In genomic region chr18:75526038-75526437, GRCh38 we compare ENCODE assay signal across 23 cellular contexts.
DNase-seq lines count a peak whose midpoint lies in the region; TF ChIP-seq lines count a peak whose summit lies in the region.
"Had no signal": no experiment of that assay in that cellular context is flagged by ENCODE, and none has a peak within 500 bp of the region (broad histone marks: within the 10 kb centered on the region; RNA-seq: fewer than 3 reads in every experiment).

No MANE protein-coding gene starts in this region.

- no peaks in the 10 kb centered on the region for H3K9me3 Mint-ChIP-seq in MCF 10A (ENCODE audit: unreplicated experiment)
- H3K9me3 Mint-ChIP-seq: CD4-positive, CD25-positive, alpha-beta regulatory T cell; CD8-positive, alpha-beta memory T cell had no signal

- no TSS peak for BruUV-seq in MCF 10A (replicated peaks; lab: Mats Ljungman, UMichigan)

- H3K4me1 ChIP-seq in breast epithelium = no peaks in the 10 kb centered on the region

- POLR2A ChIA-PET in MCF 10A (lab: Yijun Ruan, JAX) = no interaction called here

- H3K4me1 Mint-ChIP-seq in MCF 10A (ENCODE audit: insufficient read depth, unreplicated experiment) = no peaks in the 10 kb centered on the region
- H3K4me1 Mint-ChIP-seq: B cell; CD14-positive monocyte; CD4-positive, alpha-beta memory T cell; CD4-positive, CD25-positive, alpha-beta regulatory T cell; CD8-positive, alpha-beta memory T cell had no signal

- no peaks in the 10 kb centered on the region for H3K27me3 ChIP-seq in breast epithelium
- H3K27me3 ChIP-seq: BLaER1 treated with 17β-estradiol and CSF1 and Interleukin-3, amounts not matched to agents 10 nM and 100 nM had no signal

- intact Hi-C loops in MCF 10A (cut with micrococcal nuclease) (no loop called here), breast epithelium (cut with DNase I; ENCODE audit: low total_unique reads) (no loop called here)

- H3K27ac Mint-ChIP-seq in MCF 10A (ENCODE audit: low read depth, unreplicated experiment) = peak overlapping the region; percentile 57
- H3K27ac Mint-ChIP-seq: B cell; CD14-positive monocyte; CD4-positive, alpha-beta memory T cell; CD4-positive, CD25-positive, alpha-beta regulatory T cell; CD8-positive, alpha-beta memory T cell had no signal

- H3K27ac ChIP-seq in breast epithelium = no peak overlapping the region
- H3K27ac ChIP-seq: 22Rv1; A549; BLaER1 treated with 17β-estradiol and CSF1 and Interleukin-3, amounts not matched to agents 10 nM and 100 nM had no signal

- TF ChIP-seq CTCF in MCF 10A (IDR thresholded peaks at IDR 0.05; ENCODE audit: unreplicated experiment) = no peak
- no peak for TF ChIP-seq CTCF in breast epithelium (IDR thresholded peaks at IDR 0.05)

- no peaks in the 10 kb centered on the region for H3K9me3 ChIP-seq in breast epithelium
- H3K9me3 ChIP-seq: A549; BLaER1 treated with 17β-estradiol and CSF1 and Interleukin-3, amounts not matched to agents 10 nM and 100 nM had no signal

- CTCF ChIA-PET in MCF 10A (lab: Yijun Ruan, JAX) = no interaction called here

- H3K27me3 Mint-ChIP-seq in MCF 10A (ENCODE audit: insufficient read depth, unreplicated experiment) = no peaks in the 10 kb centered on the region
- H3K27me3 Mint-ChIP-seq: B cell; CD4-positive, CD25-positive, alpha-beta regulatory T cell had no signal

- DNase-seq in MCF 10A (ENCODE audit: unreplicated experiment) (no peak), breast epithelium (ENCODE audit: low spot score in 2 of 2) (no peak), islet precursor cell (peak; percentile 34), erythroblast (lab: John Stamatoyannopoulos, UW) (no peak), C1 segment of cervical spinal cord (lab: John Stamatoyannopoulos, UW) (no peak)
- DNase-seq: AML-193; CD4-positive, alpha-beta memory T cell; CD4-positive, CD25-positive, alpha-beta regulatory T cell; COR-L47; DMS 273 treated with DMSO at 0.1 percent for 48 hours; DMS153; DMS53; DMS79; DND-41; EL; GDM1 had no signal

- no peaks in the 10 kb centered on the region for H3K36me3 ChIP-seq in breast epithelium
- H3K36me3 ChIP-seq: BLaER1 treated with 17β-estradiol and CSF1 and Interleukin-3, amounts not matched to agents 10 nM and 100 nM had no signal

- no peak overlapping the region for H3K4me3 Mint-ChIP-seq in MCF 10A (ENCODE audit: unreplicated experiment)
- H3K4me3 Mint-ChIP-seq: B cell; CD14-positive monocyte; CD4-positive, alpha-beta memory T cell; CD4-positive, CD25-positive, alpha-beta regulatory T cell; CD8-positive, alpha-beta memory T cell had no signal

- no peak for TF ChIP-seq POLR2A in breast epithelium (IDR thresholded peaks at IDR 0.05)
- TF ChIP-seq POLR2A in erythroblast (IDR thresholded peaks at IDR 0.05; ENCODE audit: low read length) = no peak

- no peak overlapping the region for H3K4me3 ChIP-seq in breast epithelium
- H3K4me3 ChIP-seq: A549; BLaER1 treated with 17β-estradiol and CSF1 and Interleukin-3, amounts not matched to agents 10 nM and 100 nM; GM12878 had no signal

- peaks cover 6% of the 10 kb centered on the region for H3K36me3 Mint-ChIP-seq in MCF 10A (ENCODE audit: insufficient read depth, unreplicated experiment)
- H3K36me3 Mint-ChIP-seq: CD14-positive monocyte; CD4-positive, alpha-beta memory T cell; CD4-positive, CD25-positive, alpha-beta regulatory T cell; CD8-positive, alpha-beta memory T cell had no signal
